ENCODE assay signal across 11 cellular contexts in genomic region chr12:103880299-103881142, GRCh38. TPM values are rescaled to one million over a fixed set of nuclear protein-coding genes. Genes with fewer than 3 reads are reported as not detected.
DNase-seq lines count a peak whose midpoint lies in the region; TF ChIP-seq lines count a peak whose summit lies in the region.
"Had no signal": no experiment of that assay in that cellular context is flagged by ENCODE, and none has a peak within 500 bp of the region (broad histone marks: within the 10 kb centered on the region; RNA-seq: fewer than 3 reads in every experiment).

No MANE protein-coding gene starts in this region.

- H3K4me3 Mint-ChIP-seq in MCF 10A (ENCODE audit: unreplicated experiment): no peak overlapping the region

- no peak for TF ChIP-seq EP300 in suprapubic skin (IDR thresholded peaks at IDR 0.05)

- H3K27me3 ChIP-seq in mammary epithelial cell (ENCODE audit: insufficient read depth, low read length) (no peaks in the 10 kb centered on the region), Loucy (ENCODE audit: insufficient read depth, low read length, poor library complexity, severe bottlenecking) (no peaks in the 10 kb centered on the region), left ventricle myocardium inferior (ENCODE audit: low read depth) (no peaks in the 10 kb centered on the region), MG63 (no peaks in the 10 kb centered on the region), suprapubic skin (no peaks in the 10 kb centered on the region)
- H3K27me3 ChIP-seq: body of pancreas, tibial nerve had no signal

- peak overlapping the region; percentile 72 for H3K4me2 ChIP-seq in mammary epithelial cell (ENCODE audit: insufficient read depth, low read depth, low read length)
- peak overlapping the region; percentile 77 for H3K4me2 ChIP-seq in Loucy (ENCODE audit: low read depth, low read length, poor library complexity, severe bottlenecking)

- no peaks in the 10 kb centered on the region for H3K9me3 Mint-ChIP-seq in MCF 10A (ENCODE audit: unreplicated experiment)

- peaks cover 8% of the 10 kb centered on the region for H3K4me1 Mint-ChIP-seq in MCF 10A (ENCODE audit: insufficient read depth, unreplicated experiment)

- dilution Hi-C loops in mammary epithelial cell (cut with HindIII; ENCODE audit: low sequenced_read_pairs): loop anchor here (5.0 kb wide), 1 partner anchor 62 kb away; no protein-coding TSS in a partner anchor

- H3K36me3 Mint-ChIP-seq in MCF 10A (ENCODE audit: insufficient read depth, unreplicated experiment): no peaks in the 10 kb centered on the region

- H3K4me1 ChIP-seq in mammary epithelial cell (ENCODE audit: insufficient read depth, low read length) (peaks cover 31% of the 10 kb centered on the region), Loucy (ENCODE audit: insufficient read depth, low read length, poor library complexity, severe bottlenecking) (peaks cover 49% of the 10 kb centered on the region), left ventricle myocardium inferior (no peaks in the 10 kb centered on the region), suprapubic skin (no peaks in the 10 kb centered on the region)

- no peaks in the 10 kb centered on the region for H3K79me2 ChIP-seq in mammary epithelial cell (ENCODE audit: insufficient read depth, low read length)
- no peaks in the 10 kb centered on the region for H3K79me2 ChIP-seq in Loucy (ENCODE audit: insufficient read depth, low read length)

- H3K27ac Mint-ChIP-seq in MCF 10A (ENCODE audit: low read depth, unreplicated experiment): no peak overlapping the region

- POLR2A ChIA-PET in MCF 10A (lab: Yijun Ruan, JAX): interaction anchor here (0.7 to 1.4 kb wide), 3 partner anchors 22 to 219 kb away, joined by 3 read pairs; no protein-coding TSS in a partner anchor

- intact Hi-C loops in mammary epithelial cell (cut with micrococcal nuclease): no loop called here
- intact Hi-C loops in MCF 10A (cut with micrococcal nuclease): no loop called here
- intact Hi-C loops in left ventricle myocardium inferior (cut with micrococcal nuclease): no loop called here

- in situ Hi-C loops in mammary epithelial cell (cut with MboI; ENCODE audit: low sequenced_read_pairs in 2 of 2) (loop anchor here (5.0 to 10.0 kb wide), 3 partner anchors 54 to 227 kb away; partner anchors contain the start of gene HSP90B1 (in 1 of the 2)), astrocyte of the spinal cord (cut with HindIII; ENCODE audit: low sequenced_read_pairs) (no loop called here)

- no peak for TF ChIP-seq POLR2A in suprapubic skin (IDR thresholded peaks at IDR 0.05)

- CTCF ChIA-PET in mammary epithelial cell (lab: Charles Lee; ENCODE audit: low non-redundant PET): interaction anchor here (0.6 kb wide), 1 partner anchor 813 kb away, joined by 7 read pairs; no protein-coding TSS in a partner anchor
- CTCF ChIA-PET in MCF 10A (lab: Yijun Ruan, JAX): interaction anchor here (0.6 to 2.2 kb wide), 10 partner anchors 10 to 319 kb away, joined by 3 to 22 read pairs (median 4); no protein-coding TSS in a partner anchor

- H2AFZ ChIP-seq in mammary epithelial cell (ENCODE audit: low read depth, low read length): peak overlapping the region; percentile 87
- peak overlapping the region; percentile 49 for H2AFZ ChIP-seq in Loucy (ENCODE audit: low read length)

- TF ChIP-seq CTCF in mammary epithelial cell (conservative IDR thresholded peaks at IDR 0.05 in 1 of 2, IDR thresholded peaks at IDR 0.05 in 1 of 2; ENCODE audit: extremely low read depth in 1 of 2, insufficient read depth in 1 of 2, low read depth in 1 of 2, low read length in 2 of 2) (no peak), MCF 10A (IDR thresholded peaks at IDR 0.05; ENCODE audit: unreplicated experiment) (no peak), Loucy (conservative IDR thresholded peaks at IDR 0.05; ENCODE audit: low read length) (no peak), astrocyte of the spinal cord (IDR thresholded peaks at IDR 0.05; ENCODE audit: low read depth, low read length) (no peak), left ventricle myocardium inferior (IDR thresholded peaks at IDR 0.05; ENCODE audit: borderline replicate concordance) (no peak), suprapubic skin (IDR thresholded peaks at IDR 0.05) (no peak)

- H4K20me1 ChIP-seq in mammary epithelial cell (ENCODE audit: insufficient read depth, low read length): no peaks in the 10 kb centered on the region
- no peaks in the 10 kb centered on the region for H4K20me1 ChIP-seq in Loucy (ENCODE audit: insufficient read depth, low read length, poor library complexity, severe bottlenecking)

- H3K9me3 ChIP-seq in mammary epithelial cell (replicated peaks; ENCODE audit: insufficient read depth, low read length): no peaks in the 10 kb centered on the region
- no peaks in the 10 kb centered on the region for H3K9me3 ChIP-seq in Loucy (ENCODE audit: insufficient read depth, low read depth, low read length)
- H3K9me3 ChIP-seq in left ventricle myocardium inferior (replicated peaks): no peaks in the 10 kb centered on the region
- no peaks in the 10 kb centered on the region for H3K9me3 ChIP-seq in MG63
- H3K9me3 ChIP-seq in suprapubic skin: no peaks in the 10 kb centered on the region
- H3K9me3 ChIP-seq: body of pancreas, tibial nerve had no signal

- H3K36me3 ChIP-seq in mammary epithelial cell (ENCODE audit: insufficient read depth, low read length): no peaks in the 10 kb centered on the region
- H3K36me3 ChIP-seq in Loucy (ENCODE audit: insufficient read depth, low read length): no peaks in the 10 kb centered on the region
- no peaks in the 10 kb centered on the region for H3K36me3 ChIP-seq in left ventricle myocardium inferior
- H3K36me3 ChIP-seq in MG63: no peaks in the 10 kb centered on the region
- no peaks in the 10 kb centered on the region for H3K36me3 ChIP-seq in suprapubic skin
- H3K36me3 ChIP-seq: tibial nerve had no signal

- H3K27ac ChIP-seq in mammary epithelial cell (ENCODE audit: insufficient read depth, low read depth, low read length): peak overlapping the region; percentile 87
- H3K27ac ChIP-seq in left ventricle myocardium inferior (replicated peaks): no peak overlapping the region
- H3K27ac ChIP-seq in suprapubic skin: no peak overlapping the region
- H3K27ac ChIP-seq: body of pancreas, tibial nerve had no signal

- H3F3A ChIP-seq in Loucy (ENCODE audit: low read depth): 0 out of 2 replicates have a peak, but pooled peaks cover 3% of the 10 kb centered on the region

- TSS peak; percentile 95 for BruUV-seq in mammary epithelial cell (replicated peaks; lab: Mats Ljungman, UMichigan)
- BruUV-seq in MCF 10A (replicated peaks; lab: Mats Ljungman, UMichigan): no TSS peak

- H3K4me3 ChIP-seq in mammary epithelial cell (replicated peaks in 1 of 3; ENCODE audit: insufficient read depth in 1 of 3, low read depth in 2 of 3, low read length in 3 of 3) (no peak overlapping the region), Loucy (ENCODE audit: low read length, poor library complexity, severe bottlenecking) (peak overlapping the region; percentile 60), astrocyte of the spinal cord (ENCODE audit: low read depth, low read length) (no peak overlapping the region), left ventricle myocardium inferior (no peak overlapping the region), MG63 (no peak overlapping the region), suprapubic skin (no peak overlapping the region)
- H3K4me3 ChIP-seq: body of pancreas, tibial nerve had no signal

- WGBS in mammary epithelial cell (ENCODE audit: low coverage, missing lambda C conversion rate): 34% methylated on average over 7 of the region's 8 CpGs
- WGBS in suprapubic skin: 39% methylated on average over 8 of the region's 8 CpGs

- no peaks in the 10 kb centered on the region for H3K9me2 ChIP-seq in Loucy (replicated peaks; ENCODE audit: low read depth, low read length)

- DNase-seq in mammary epithelial cell (peak; percentile 74), MCF 10A (ENCODE audit: unreplicated experiment) (no peak), astrocyte of the spinal cord (ENCODE audit: low read depth, low spot score) (peak; percentile 32), iPS-NIHi11 (ENCODE audit: low spot score) (no peak), left ventricle myocardium inferior (no peak), MG63 (no peak), suprapubic skin (ENCODE audit: low spot score in 2 of 2) (no peak)
- DNase-seq: body of pancreas, hippocampal formation had no signal

- H3K27me3 Mint-ChIP-seq in MCF 10A (ENCODE audit: insufficient read depth, unreplicated experiment): no peaks in the 10 kb centered on the region

- peak overlapping the region; percentile 48 for H3K9ac ChIP-seq in mammary epithelial cell (ENCODE audit: insufficient read depth, low read length)
- peak overlapping the region; percentile 65 for H3K9ac ChIP-seq in Loucy (ENCODE audit: low read depth, low read length, poor library complexity, severe bottlenecking)

RNA-seq across cellular contexts. Expression of gene NT5DC3, which starts 39.5 kb away (rescaled TPM):
- 10 to 100 TPM; 46.4 to 98.5 TPM for total RNA-seq in mammary epithelial cell
- polyA plus RNA-seq in mammary epithelial cell: 8.8 TPM
- polyA minus RNA-seq in mammary epithelial cell: 44.5 TPM
- 15.1 and 18.3 TPM in 2 replicates for total RNA-seq in MCF 10A (2022)
- 3.1 TPM for total RNA-seq in left ventricle myocardium inferior
- 10.9 and 11.8 TPM in 2 replicates for total RNA-seq in MG63 (2014; rRNA removed; shearing (Covaris generic); ENCODE audit: low replicate concordance)
- total RNA-seq in suprapubic skin: 1 to 10 TPM; 4.2 to 6.5 (median 5.0) TPM

RNA-seq across cellular contexts. Expression of gene HSP90B1, which starts 49.7 kb away (rescaled TPM):
- total RNA-seq in mammary epithelial cell (100 to 1,000 TPM; 357 to 921 TPM), MCF 10A (2022) (1,052 and 1,334 TPM in 2 replicates), left ventricle myocardium inferior (348 TPM), suprapubic skin (100 to 1,000 TPM; 138 to 156 (median 141) TPM)
- 425 TPM for polyA plus RNA-seq in mammary epithelial cell
- polyA minus RNA-seq in mammary epithelial cell: 179 TPM
- total RNA-seq in MG63 (2014; rRNA removed; shearing (Covaris generic); ENCODE audit: low replicate concordance): 364 and 534 TPM in 2 replicates

Comparison
In these comparisons a context has a peak if more than half of its experiments do, and no peak if none do; other contexts are left out.
1. DNase-seq: peak in mammary epithelial cell (single experiment) and astrocyte of the spinal cord (single experiment); none in MCF 10A (single experiment), iPS-NIHi11 (single experiment), left ventricle myocardium inferior (single experiment), MG63 (single experiment) and suprapubic skin (0 of 2).